In genomic region chr19:44141191-44142013, GRCh38 we compare ENCODE assay signal across 8 cellular contexts. TPM values are rescaled to one million over a fixed set of nuclear protein-coding genes. Genes with fewer than 3 reads are reported as not detected.
DNase-seq lines count a peak whose midpoint lies in the region; ATAC-seq and TF ChIP-seq lines count a peak whose summit lies in the region.

Gene ZNF234, plus strand, starts transcription at chr19:44141554. Its CDS starts 3,079 bp downstream, at chr19:44144633.

- H2AFZ ChIP-seq in neural progenitor cell (replicated peaks), result peak within 1 kb of the TSS; percentile 96

- H3K27ac ChIP-seq in BLaER1 (peak within 1 kb of the TSS; percentile 82), SJSA1 (peak within 1 kb of the TSS; percentile 47), foreskin keratinocyte (peak within 1 kb of the TSS; percentile 29), neural progenitor cell (no peak within 1 kb of the TSS)

- H3K4me1 Mint-ChIP-seq in neural progenitor cell, result peaks cover 15% of the 10 kb centered on the region
- peaks cover 14% of the 10 kb centered on the region for H3K4me1 Mint-ChIP-seq in stimulated activated naive CD8-positive, alpha-beta T cell treated with anti-CD3 and anti-CD28 coated beads, Interleukin-15, amount 100 ng/mL, for 72 hours

- H3K27me3 ChIP-seq in BLaER1 (no peaks in the 10 kb centered on the region), SJSA1 (replicated peaks) (no peaks in the 10 kb centered on the region), foreskin keratinocyte (no peaks in the 10 kb centered on the region), neural progenitor cell (no peaks in the 10 kb centered on the region)

- peaks cover 4% of the 10 kb centered on the region for H3K9me3 Mint-ChIP-seq in neural progenitor cell
- H3K9me3 Mint-ChIP-seq in stimulated activated naive CD8-positive, alpha-beta T cell treated with anti-CD3 and anti-CD28 coated beads, Interleukin-15, amount 100 ng/mL, for 72 hours, result peaks cover 9 to 42% of the 10 kb centered on the region in 2 donors

- ATAC-seq in GM19397 (IDR thresholded peaks at IDR 0.05; ENCODE audit: unreplicated experiment) (peak; percentile 87), foreskin keratinocyte (peak; percentile 80)
- peak; percentile 90 for ATAC-seq in stimulated activated naive CD8-positive, alpha-beta T cell treated with anti-CD3 and anti-CD28 coated beads, Interleukin-15, amount 100 ng/mL, for 72 hours

- peaks cover 5% of the 10 kb centered on the region for H3F3A ChIP-seq in neural progenitor cell (ENCODE audit: low read depth)

- TF ChIP-seq CTCF in foreskin keratinocyte (conservative IDR thresholded peaks at IDR 0.05) (peak; percentile 16), neural progenitor cell (IDR thresholded peaks at IDR 0.05) (peak; percentile 13)

- H3K4me3 ChIP-seq in BLaER1, result peak within 1 kb of the TSS; percentile 86
- peak within 1 kb of the TSS; percentile 58 for H3K4me3 ChIP-seq in SJSA1
- peak within 1 kb of the TSS; percentile 64 for H3K4me3 ChIP-seq in neural progenitor cell

- H3K79me2 ChIP-seq in neural progenitor cell (ENCODE audit: low read depth), result peaks cover 10% of the 10 kb centered on the region

- peaks cover 24% of the 10 kb centered on the region for H3K4me1 ChIP-seq in BLaER1
- peaks cover 5% of the 10 kb centered on the region for H3K4me1 ChIP-seq in SJSA1 (replicated peaks)
- peaks cover 5% of the 10 kb centered on the region for H3K4me1 ChIP-seq in foreskin keratinocyte
- H3K4me1 ChIP-seq in neural progenitor cell, result peaks cover 8% of the 10 kb centered on the region

- peak within 1 kb of the TSS; percentile 89 for H3K4me3 Mint-ChIP-seq in neural progenitor cell
- peak within 1 kb of the TSS; percentile 97 to 99 for H3K4me3 Mint-ChIP-seq in stimulated activated naive CD8-positive, alpha-beta T cell treated with anti-CD3 and anti-CD28 coated beads, Interleukin-15, amount 100 ng/mL, for 72 hours

- H4K20me1 ChIP-seq in BLaER1 (no peaks in the 10 kb centered on the region), neural progenitor cell (ENCODE audit: low read depth) (no peaks in the 10 kb centered on the region)

- H3K9ac ChIP-seq in BLaER1 (peak within 1 kb of the TSS; percentile 84), neural progenitor cell (peak within 1 kb of the TSS; percentile 24)

- peak; percentile 70 for DNase-seq in HuH-7.5 (ENCODE audit: low spot score)
- DNase-seq in SJSA1 (ENCODE audit: low read depth in 1 of 2, low spot score in 2 of 2), result peak; percentile 85
- peak; percentile 25 to 36 (median 28) for DNase-seq in activated naive CD4-positive, alpha-beta T cell (lab: John Stamatoyannopoulos, UW)
- DNase-seq in foreskin keratinocyte, result peak; percentile 53 to 68
- peak; percentile 85 for DNase-seq in neural progenitor cell (ENCODE audit: low spot score)
- DNase-seq in stimulated activated naive CD8-positive, alpha-beta T cell treated with anti-CD3 and anti-CD28 coated beads, Interleukin-15, amount 100 ng/mL, for 72 hours, result peak; percentile 53 to 64

- H3K36me3 ChIP-seq in BLaER1 (peaks cover 23% of the 10 kb centered on the region), SJSA1 (peaks cover 26% of the 10 kb centered on the region), neural progenitor cell (no peaks in the 10 kb centered on the region)

- H3K4me2 ChIP-seq in BLaER1, result peak within 1 kb of the TSS; percentile 90
- H3K4me2 ChIP-seq in neural progenitor cell, result peak within 1 kb of the TSS; percentile 87

- peak within 1 kb of the TSS; percentile 19 for H3K27ac Mint-ChIP-seq in neural progenitor cell
- H3K27ac Mint-ChIP-seq in stimulated activated naive CD8-positive, alpha-beta T cell treated with anti-CD3 and anti-CD28 coated beads, Interleukin-15, amount 100 ng/mL, for 72 hours, result peak within 1 kb of the TSS; percentile 97 to 99

- H3K27me3 Mint-ChIP-seq in neural progenitor cell (ENCODE audit: insufficient read depth, low read depth), result peaks cover 2% of the 10 kb centered on the region
- no peaks in the 10 kb centered on the region for H3K27me3 Mint-ChIP-seq in stimulated activated naive CD8-positive, alpha-beta T cell treated with anti-CD3 and anti-CD28 coated beads, Interleukin-15, amount 100 ng/mL, for 72 hours

- H3K9me3 ChIP-seq in BLaER1 (no peaks in the 10 kb centered on the region), SJSA1 (replicated peaks) (no peaks in the 10 kb centered on the region), neural progenitor cell (ENCODE audit: low read depth) (no peaks in the 10 kb centered on the region)

- H3K36me3 Mint-ChIP-seq in neural progenitor cell, result peaks cover 9% of the 10 kb centered on the region

RNA-seq across cellular contexts. Expression of gene ZNF234, which starts in this region (rescaled TPM):
- 4.5 and 7.1 TPM in 2 replicates for total RNA-seq in SJSA1 (2014; rRNA removed; shearing (Covaris generic))
- total RNA-seq in foreskin keratinocyte (5.5 and 6.2 TPM in 2 replicates), neural progenitor cell (ENCODE audit: low replicate concordance) (10.9 and 14.1 TPM in 2 replicates)
- polyA plus RNA-seq in foreskin keratinocyte, result 1.1 and 1.2 TPM in 2 replicates

Comparison
In these comparisons a context has a peak if more than half of its experiments do, and no peak if none do; other contexts are left out.
1. DNase-seq: peak in every context shown above with its lines; median percentile 85 in SJSA1; 85 in neural progenitor cell; 70 in HuH-7.5; 60 in foreskin keratinocyte; 58 in stimulated activated naive CD8-positive, alpha-beta T cell treated with anti-CD3 and anti-CD28 coated beads, Interleukin-15, amount 100 ng/mL, for 72 hours; 28 in activated naive CD4-positive, alpha-beta T cell.